Comparison of ENCODE assay signal across 23 cellular contexts in genomic region chr11:132032555-132032954, GRCh38.
DNase-seq lines count a peak whose midpoint lies in the region; ATAC-seq and TF ChIP-seq lines count a peak whose summit lies in the region.
"Had no signal": no experiment of that assay in that cellular context is flagged by ENCODE, and none has a peak within 500 bp of the region (broad histone marks: within the 10 kb centered on the region; RNA-seq: fewer than 3 reads in every experiment).

No MANE protein-coding gene starts in this region.

- peak; percentile 38 for DNase-seq in AG08395 (ENCODE audit: low spot score)
- DNase-seq in HT1080 (ENCODE audit: low read depth): peak; percentile 22
- peak; percentile 44 to 87 for DNase-seq in cardiac fibroblast (ENCODE audit: low read depth in 2 of 2)
- DNase-seq in iris pigment epithelial cell (ENCODE audit: low read depth): peak; percentile 83
- no peak for DNase-seq in 8988T
- DNase-seq in NCI-H526 (lab: John Stamatoyannopoulos, UW): no peak
- DNase-seq: activated CD4-positive, CD25-positive, alpha-beta regulatory T cell treated with anti-CD3 and anti-CD28 coated beads, Interleukin-2, amount 50 U/mL, for 72 hours; activated CD8-positive, alpha-beta T cell treated with anti-CD3 and anti-CD28 coated beads, Interleukin-2, amount 10 ng/mL, durations not matched to agents 7 days and 5 days; activated naive CD4-positive, alpha-beta T cell treated with Interleukin-2 at 50 U/mL for 16 hours; activated T-cell treated with anti-CD3 and anti-CD28 coated beads, Interleukin-2, amount 50 U/mL, for 24 hours; aorta; colonic mucosa; DMS 273 treated with DMSO at 0.1 percent for 48 hours; hypothalamus; kidney; NCI-H1092 treated with DMSO at 0.1 percent for 48 hours; NCI-H2107; NCI-H510A; NK-92 treated with Interleukin-12 subunit alpha and Interleukin-12 subunit beta, amount 100 ng/mL, for 24 hours; T1000 had no signal

- TF ChIP-seq CTCF in cardiac fibroblast (IDR thresholded peaks at IDR 0.05; ENCODE audit: low read depth, low read length): no peak

- ATAC-seq in GM19023 (IDR thresholded peaks at IDR 0.05; ENCODE audit: unreplicated experiment): no peak
- no peak for ATAC-seq in HG02642 (IDR thresholded peaks at IDR 0.05; ENCODE audit: poor library complexity, unreplicated experiment)
- ATAC-seq: activated CD8-positive, alpha-beta T cell treated with anti-CD3 and anti-CD28 coated beads, Interleukin-2, amount 10 ng/mL, durations not matched to agents 7 days and 5 days had no signal

- no peak overlapping the region for H3K4me3 ChIP-seq in cardiac fibroblast (replicated peaks in 1 of 2; ENCODE audit: low read depth in 2 of 2, low read length in 2 of 2)
- H3K4me3 ChIP-seq: colonic mucosa, lung had no signal

Comparison
In these comparisons a context has a peak if more than half of its experiments do, and no peak if none do; other contexts are left out.
1. DNase-seq: peak in AG08395 (single experiment), HT1080 (single experiment), cardiac fibroblast (2 of 2) and iris pigment epithelial cell (single experiment); none in 8988T (single experiment) and NCI-H526 (0 of 2).